1 cellular context compared by ENCODE assay signal in the genomic region with DNA sequence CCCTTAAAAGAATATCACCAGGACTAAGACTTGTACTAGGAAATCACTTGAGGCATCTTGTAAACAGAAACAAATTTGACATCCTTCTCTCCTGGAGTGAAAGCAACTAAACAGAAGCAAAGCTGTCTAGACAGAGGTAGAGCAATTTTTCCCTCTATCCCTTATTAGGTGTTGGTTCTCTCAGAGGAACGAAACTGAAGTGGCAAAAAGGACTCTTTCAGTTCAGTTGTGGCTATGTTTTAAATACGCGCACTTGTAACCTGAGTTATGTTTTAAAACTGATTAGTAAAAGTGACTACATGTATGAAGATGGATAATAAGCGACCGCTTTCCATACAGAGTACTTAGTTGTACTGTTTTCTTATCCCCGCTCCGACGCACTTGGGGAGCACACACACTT.
TF ChIP-seq lines count a peak whose summit lies in the region.

No MANE protein-coding gene starts in this region.

TF ChIP-seq in GM12878, 131 proteins besides CTCF, POLR2A, EP300 and RAD21:
- TF ChIP-seq, protein P1, sequence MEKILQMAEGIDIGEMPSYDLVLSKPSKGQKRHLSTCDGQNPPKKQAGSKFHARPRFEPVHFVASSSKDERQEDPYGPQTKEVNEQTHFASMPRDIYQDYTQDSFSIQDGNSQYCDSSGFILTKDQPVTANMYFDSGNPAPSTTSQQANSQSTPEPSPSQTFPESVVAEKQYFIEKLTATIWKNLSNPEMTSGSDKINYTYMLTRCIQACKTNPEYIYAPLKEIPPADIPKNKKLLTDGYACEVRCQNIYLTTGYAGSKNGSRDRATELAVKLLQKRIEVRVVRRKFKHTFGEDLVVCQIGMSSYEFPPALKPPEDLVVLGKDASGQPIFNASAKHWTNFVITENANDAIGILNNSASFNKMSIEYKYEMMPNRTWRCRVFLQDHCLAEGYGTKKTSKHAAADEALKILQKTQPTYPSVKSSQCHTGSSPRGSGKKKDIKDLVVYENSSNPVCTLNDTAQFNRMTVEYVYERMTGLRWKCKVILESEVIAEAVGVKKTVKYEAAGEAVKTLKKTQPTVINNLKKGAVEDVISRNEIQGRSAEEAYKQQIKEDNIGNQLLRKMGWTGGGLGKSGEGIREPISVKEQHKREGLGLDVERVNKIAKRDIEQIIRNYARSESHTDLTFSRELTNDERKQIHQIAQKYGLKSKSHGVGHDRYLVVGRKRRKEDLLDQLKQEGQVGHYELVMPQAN (conservative IDR thresholded peaks at IDR 0.05), result no peak
- TF ChIP-seq ZNF207 (IDR thresholded peaks at IDR 0.05; ENCODE audit: borderline replicate concordance) (no peak), BCL3 (IDR thresholded peaks at IDR 0.05; ENCODE audit: borderline replicate concordance, insufficient read depth, low read depth, low read length, poor library complexity, severe bottlenecking) (no peak), BHLHE40 (IDR thresholded peaks at IDR 0.05; ENCODE audit: borderline replicate concordance in 1 of 2, low read depth in 2 of 2, low read length in 1 of 2) (no peak), YBX1 (IDR thresholded peaks at IDR 0.05) (no peak), SMC3 (IDR thresholded peaks at IDR 0.05; ENCODE audit: borderline replicate concordance, low read length) (no peak), PBX3 (IDR thresholded peaks at IDR 0.05; ENCODE audit: insufficient replicate concordance, low read depth, low read length) (no peak), PML (IDR thresholded peaks at IDR 0.05; ENCODE audit: low read length) (no peak), BACH1 (IDR thresholded peaks at IDR 0.05; ENCODE audit: borderline replicate concordance) (no peak), IRF5 (IDR thresholded peaks at IDR 0.05; ENCODE audit: borderline replicate concordance) (no peak), GATAD2B (conservative IDR thresholded peaks at IDR 0.05; ENCODE audit: low read depth) (no peak), SMAD1 (IDR thresholded peaks at IDR 0.05; ENCODE audit: low read depth, partially characterized antibody) (no peak), FOS (IDR thresholded peaks at IDR 0.05; ENCODE audit: borderline replicate concordance, extremely low read depth, insufficient read length) (no peak), MEF2A (IDR thresholded peaks at IDR 0.05; ENCODE audit: insufficient read depth, low read depth, low read length) (no peak)
- TF ChIP-seq, protein P2, sequence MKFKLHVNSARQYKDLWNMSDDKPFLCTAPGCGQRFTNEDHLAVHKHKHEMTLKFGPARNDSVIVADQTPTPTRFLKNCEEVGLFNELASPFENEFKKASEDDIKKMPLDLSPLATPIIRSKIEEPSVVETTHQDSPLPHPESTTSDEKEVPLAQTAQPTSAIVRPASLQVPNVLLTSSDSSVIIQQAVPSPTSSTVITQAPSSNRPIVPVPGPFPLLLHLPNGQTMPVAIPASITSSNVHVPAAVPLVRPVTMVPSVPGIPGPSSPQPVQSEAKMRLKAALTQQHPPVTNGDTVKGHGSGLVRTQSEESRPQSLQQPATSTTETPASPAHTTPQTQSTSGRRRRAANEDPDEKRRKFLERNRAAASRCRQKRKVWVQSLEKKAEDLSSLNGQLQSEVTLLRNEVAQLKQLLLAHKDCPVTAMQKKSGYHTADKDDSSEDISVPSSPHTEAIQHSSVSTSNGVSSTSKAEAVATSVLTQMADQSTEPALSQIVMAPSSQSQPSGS (IDR thresholded peaks at IDR 0.05; ENCODE audit: low read length), result no peak
- TF ChIP-seq, protein P3, sequence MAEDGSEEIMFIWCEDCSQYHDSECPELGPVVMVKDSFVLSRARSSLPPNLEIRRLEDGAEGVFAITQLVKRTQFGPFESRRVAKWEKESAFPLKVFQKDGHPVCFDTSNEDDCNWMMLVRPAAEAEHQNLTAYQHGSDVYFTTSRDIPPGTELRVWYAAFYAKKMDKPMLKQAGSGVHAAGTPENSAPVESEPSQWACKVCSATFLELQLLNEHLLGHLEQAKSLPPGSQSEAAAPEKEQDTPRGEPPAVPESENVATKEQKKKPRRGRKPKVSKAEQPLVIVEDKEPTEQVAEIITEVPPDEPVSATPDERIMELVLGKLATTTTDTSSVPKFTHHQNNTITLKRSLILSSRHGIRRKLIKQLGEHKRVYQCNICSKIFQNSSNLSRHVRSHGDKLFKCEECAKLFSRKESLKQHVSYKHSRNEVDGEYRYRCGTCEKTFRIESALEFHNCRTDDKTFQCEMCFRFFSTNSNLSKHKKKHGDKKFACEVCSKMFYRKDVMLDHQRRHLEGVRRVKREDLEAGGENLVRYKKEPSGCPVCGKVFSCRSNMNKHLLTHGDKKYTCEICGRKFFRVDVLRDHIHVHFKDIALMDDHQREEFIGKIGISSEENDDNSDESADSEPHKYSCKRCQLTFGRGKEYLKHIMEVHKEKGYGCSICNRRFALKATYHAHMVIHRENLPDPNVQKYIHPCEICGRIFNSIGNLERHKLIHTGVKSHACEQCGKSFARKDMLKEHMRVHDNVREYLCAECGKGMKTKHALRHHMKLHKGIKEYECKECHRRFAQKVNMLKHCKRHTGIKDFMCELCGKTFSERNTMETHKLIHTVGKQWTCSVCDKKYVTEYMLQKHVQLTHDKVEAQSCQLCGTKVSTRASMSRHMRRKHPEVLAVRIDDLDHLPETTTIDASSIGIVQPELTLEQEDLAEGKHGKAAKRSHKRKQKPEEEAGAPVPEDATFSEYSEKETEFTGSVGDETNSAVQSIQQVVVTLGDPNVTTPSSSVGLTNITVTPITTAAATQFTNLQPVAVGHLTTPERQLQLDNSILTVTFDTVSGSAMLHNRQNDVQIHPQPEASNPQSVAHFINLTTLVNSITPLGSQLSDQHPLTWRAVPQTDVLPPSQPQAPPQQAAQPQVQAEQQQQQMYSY (CRISPR knock-in tag; IDR thresholded peaks at IDR 0.05), result no peak
